22 cellular contexts compared by ENCODE assay signal in genomic region chr5:1743061-1743768, GRCh38. TPM values are rescaled to one million over a fixed set of nuclear protein-coding genes. Genes with fewer than 3 reads are reported as not detected.
DNase-seq lines count a peak whose midpoint lies in the region; ATAC-seq and TF ChIP-seq lines count a peak whose summit lies in the region.
"Had no signal": no experiment of that assay in that cellular context is flagged by ENCODE, and none has a peak within 500 bp of the region (broad histone marks: within the 10 kb centered on the region; RNA-seq: fewer than 3 reads in every experiment).

No MANE protein-coding gene starts in this region.

- no peak overlapping the region for H3K4me3 Mint-ChIP-seq in activated naive CD4-positive, alpha-beta T cell treated with anti-CD3 and anti-CD28 coated beads, Interleukin-2, amount 10 ng/mL, durations not matched to agents 7 days and 5 days
- no peak overlapping the region for H3K4me3 Mint-ChIP-seq in CD4-positive, alpha-beta T cell
- H3K4me3 Mint-ChIP-seq: CD8-positive, alpha-beta memory T cell; GM23338 had no signal

- H3K9me3 Mint-ChIP-seq in activated naive CD4-positive, alpha-beta T cell treated with anti-CD3 and anti-CD28 coated beads, Interleukin-2, amount 10 ng/mL, durations not matched to agents 7 days and 5 days: peaks cover 5% of the 10 kb centered on the region
- H3K9me3 Mint-ChIP-seq in activated naive CD4-positive, alpha-beta T cell treated with anti-CD3 and anti-CD28 coated beads, Interleukin-2, amount 50 U/mL, for 72 hours: peaks cover 8 to 11% of the 10 kb centered on the region in 2 donors
- H3K9me3 Mint-ChIP-seq in CD4-positive, alpha-beta T cell: peaks cover 4% of the 10 kb centered on the region

- peaks cover 37% of the 10 kb centered on the region for H3K27me3 Mint-ChIP-seq in activated naive CD4-positive, alpha-beta T cell treated with anti-CD3 and anti-CD28 coated beads, Interleukin-2, amount 10 ng/mL, durations not matched to agents 7 days and 5 days
- peaks cover 23% of the 10 kb centered on the region for H3K27me3 Mint-ChIP-seq in CD4-positive, alpha-beta T cell

- peaks cover 21% of the 10 kb centered on the region for H3K27me3 ChIP-seq in CD4-positive, alpha-beta T cell (ENCODE audit: control insufficient read depth, insufficient read depth, low read length)

- ATAC-seq in activated naive CD4-positive, alpha-beta T cell treated with anti-CD3 and anti-CD28 coated beads, Interleukin-2, amount 50 U/mL, for 72 hours: no peak
- no peak for ATAC-seq in CD4-positive, alpha-beta T cell (ENCODE audit: poor library complexity)
- ATAC-seq: GM12878, GM23338, HCT116 had no signal

- intact Hi-C loops in posterior vena cava (cut with DNase I): no loop called here
- intact Hi-C loops in CD4-positive, alpha-beta T cell (cut with DNase I, micrococcal nuclease): no loop called here

- peak; percentile 15 for DNase-seq in activated naive CD4-positive, alpha-beta T cell treated with anti-CD3 and anti-CD28 coated beads, Interleukin-2, amount 10 ng/mL, durations not matched to agents 7 days and 5 days
- DNase-seq in activated naive CD4-positive, alpha-beta T cell treated with anti-CD3 and anti-CD28 coated beads, Interleukin-2, amount 50 U/mL, for 72 hours (ENCODE audit: low spot score in 2 of 2): no peak
- peak; percentile 39 for DNase-seq in islet precursor cell
- peak; percentile 56 for DNase-seq in posterior vena cava (ENCODE audit: low spot score)
- DNase-seq in ureter (ENCODE audit: low spot score): peak; percentile 26
- no peak for DNase-seq in CD4-positive, alpha-beta T cell
- no peak for DNase-seq in dermis blood vessel endothelial cell
- no peak for DNase-seq in RPMI8226
- DNase-seq: BE2C, DMS53, EL, NCI-H1105, NCI-H2081 treated with DMSO at 0.1 percent for 48 hours, NCI-H2227 treated with DMSO at 0.1 percent for 48 hours, NCI-H524, NCI-H82, OCI-M1, SHP77 had no signal

- H3K36me3 Mint-ChIP-seq in activated naive CD4-positive, alpha-beta T cell treated with anti-CD3 and anti-CD28 coated beads, Interleukin-2, amount 10 ng/mL, durations not matched to agents 7 days and 5 days: no peaks in the 10 kb centered on the region
- H3K36me3 Mint-ChIP-seq in activated naive CD4-positive, alpha-beta T cell treated with anti-CD3 and anti-CD28 coated beads, Interleukin-2, amount 50 U/mL, for 72 hours: peaks cover 6% of the 10 kb centered on the region in 2 donors
- no peaks in the 10 kb centered on the region for H3K36me3 Mint-ChIP-seq in CD4-positive, alpha-beta T cell (ENCODE audit: low read depth)

- no peak overlapping the region for H3K27ac ChIP-seq in CD4-positive, alpha-beta T cell (ENCODE audit: low read depth, low read length)

- H3K4me1 Mint-ChIP-seq in activated naive CD4-positive, alpha-beta T cell treated with anti-CD3 and anti-CD28 coated beads, Interleukin-2, amount 10 ng/mL, durations not matched to agents 7 days and 5 days: no peaks in the 10 kb centered on the region
- H3K4me1 Mint-ChIP-seq in CD4-positive, alpha-beta T cell (ENCODE audit: low read depth): no peaks in the 10 kb centered on the region
- H3K4me1 Mint-ChIP-seq: CD8-positive, alpha-beta memory T cell; GM23338 had no signal

- POLR2A ChIA-PET in CD4-positive, alpha-beta T cell (lab: Charles Lee): no interaction called here

- no peaks in the 10 kb centered on the region for H3K9me3 ChIP-seq in CD4-positive, alpha-beta T cell (ENCODE audit: control insufficient read depth, low read length)
- H3K9me3 ChIP-seq: BE2C had no signal

- TF ChIP-seq CTCF in CD4-positive, alpha-beta T cell (IDR thresholded peaks at IDR 0.05): no peak

- CTCF ChIA-PET in activated naive CD4-positive, alpha-beta T cell treated with anti-CD3 and anti-CD28 coated beads, Interleukin-2, amount 10 ng/mL, durations not matched to agents 7 days and 5 days (lab: Charles Lee): interaction anchor here (0.9 to 1.0 kb wide), 2 partner anchors 10 to 11 kb away, joined by 3 read pairs; no protein-coding TSS in a partner anchor
- CTCF ChIA-PET in CD4-positive, alpha-beta T cell (lab: Charles Lee): no interaction called here

- H3K27ac Mint-ChIP-seq in activated naive CD4-positive, alpha-beta T cell treated with anti-CD3 and anti-CD28 coated beads, Interleukin-2, amount 10 ng/mL, durations not matched to agents 7 days and 5 days: no peak overlapping the region
- H3K27ac Mint-ChIP-seq in activated naive CD4-positive, alpha-beta T cell treated with anti-CD3 and anti-CD28 coated beads, Interleukin-2, amount 50 U/mL, for 72 hours: no peak overlapping the region
- H3K27ac Mint-ChIP-seq in CD4-positive, alpha-beta T cell: no peak overlapping the region
- H3K27ac Mint-ChIP-seq: GM23338 had no signal

RNA-seq across cellular contexts. Expression of gene MRPL36, which starts 56.4 kb away (rescaled TPM):
- total RNA-seq in activated naive CD4-positive, alpha-beta T cell treated with anti-CD3 and anti-CD28 coated beads, Interleukin-2, amount 50 U/mL, for 72 hours: 10 to 100 TPM; 60.4 to 69.6 TPM
- total RNA-seq in posterior vena cava: 10 to 100 TPM; 29.4 to 32.4 TPM
- total RNA-seq in ureter: 33.2 TPM
- total RNA-seq in CD4-positive, alpha-beta T cell: 10 to 100 TPM; 14.3 to 18.2 TPM
- total RNA-seq in dermis blood vessel endothelial cell: 32.2 and 36.9 TPM in 2 replicates

RNA-seq across cellular contexts. Expression of gene NDUFS6, which starts 58.0 kb away (rescaled TPM):
- 10 to 100 TPM; 32.3 to 32.6 TPM for total RNA-seq in activated naive CD4-positive, alpha-beta T cell treated with anti-CD3 and anti-CD28 coated beads, Interleukin-2, amount 50 U/mL, for 72 hours
- total RNA-seq in posterior vena cava: 10 to 100 TPM; 25.4 to 25.8 TPM
- 22.9 TPM for total RNA-seq in ureter
- 10 to 100 TPM; 13.1 to 17.5 TPM for total RNA-seq in CD4-positive, alpha-beta T cell
- total RNA-seq in dermis blood vessel endothelial cell: 39.6 and 48.5 TPM in 2 replicates

Comparison
In these comparisons a context has a peak if more than half of its experiments do, and no peak if none do; other contexts are left out.
1. DNase-seq: peak in activated naive CD4-positive, alpha-beta T cell treated with anti-CD3 and anti-CD28 coated beads, Interleukin-2, amount 10 ng/mL, durations not matched to agents 7 days and 5 days (single experiment), islet precursor cell (single experiment), posterior vena cava (single experiment) and ureter (single experiment); none in activated naive CD4-positive, alpha-beta T cell treated with anti-CD3 and anti-CD28 coated beads, Interleukin-2, amount 50 U/mL, for 72 hours (0 of 2), CD4-positive, alpha-beta T cell (0 of 10), dermis blood vessel endothelial cell (single experiment) and RPMI8226 (single experiment).